In the genomic region with DNA sequence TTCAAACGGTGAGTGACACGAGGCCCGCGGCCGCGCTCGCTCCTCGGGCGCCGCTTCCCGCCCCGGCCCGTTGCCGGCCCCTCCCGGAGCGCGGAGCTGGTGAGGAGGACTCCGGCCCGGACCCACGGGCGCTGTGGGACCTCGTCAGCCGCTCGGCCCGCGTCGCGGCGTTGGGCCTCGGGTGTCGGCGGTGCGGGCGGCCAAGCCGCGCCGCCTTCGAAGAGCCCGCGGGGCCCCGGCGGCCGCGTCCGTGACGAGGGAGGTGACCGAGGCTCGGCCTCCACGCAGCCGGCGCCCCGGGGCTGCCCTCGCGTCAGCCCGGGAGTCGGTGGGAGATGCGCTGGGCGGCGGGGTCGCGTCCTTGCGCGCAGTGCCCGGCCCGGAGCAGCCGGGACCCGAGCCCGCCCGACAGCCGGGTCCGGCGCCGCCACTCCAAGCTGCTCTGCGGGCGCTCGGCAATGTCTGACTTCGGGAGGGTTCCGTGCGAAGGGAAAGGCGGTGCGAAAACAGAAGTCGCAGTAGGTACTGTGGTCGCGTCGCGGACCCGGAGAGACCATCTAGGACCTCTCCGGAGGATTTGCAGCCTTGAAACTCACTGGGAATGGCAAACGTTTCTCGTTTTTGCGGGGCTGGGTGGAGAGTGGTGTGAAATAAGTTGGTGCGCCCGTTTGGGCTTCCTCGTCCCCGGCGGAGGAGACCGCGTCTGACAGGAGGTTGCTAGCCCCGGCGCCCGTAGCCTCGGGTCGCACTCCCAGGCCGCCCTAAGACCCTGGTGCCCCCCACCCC, we compare ENCODE assay signal across 8 cellular contexts. TPM values are rescaled to one million over a fixed set of nuclear protein-coding genes. Genes with fewer than 3 reads are reported as not detected.
DNase-seq lines count a peak whose midpoint lies in the region; ATAC-seq and TF ChIP-seq lines count a peak whose summit lies in the region.

No MANE protein-coding gene starts in this region.

- CTCF ChIA-PET in CD4-positive, alpha-beta T cell (lab: Charles Lee) = interaction anchor here (3.3 to 5.4 kb wide), 2 partner anchors 15 to 32 kb away, joined by 26 to 32 read pairs; no protein-coding TSS in a partner anchor
- CTCF ChIA-PET in activated CD8-positive, alpha-beta T cell treated with anti-CD3 and anti-CD28 coated beads, Interleukin-2, amount 10 ng/mL, durations not matched to agents 7 days and 5 days (lab: Charles Lee) = interaction anchor here (0.9 to 4.1 kb wide), 9 partner anchors 12 to 369 kb away, joined by 3 to 14 read pairs (median 4); a partner anchor contains a TSS

- H3K36me3 Mint-ChIP-seq in CD4-positive, alpha-beta T cell (ENCODE audit: low read depth) = peaks cover 22% of the 10 kb centered on the region
- H3K36me3 Mint-ChIP-seq in activated CD8-positive, alpha-beta T cell treated with anti-CD3 and anti-CD28 coated beads, Interleukin-2, amount 10 ng/mL, durations not matched to agents 7 days and 5 days (ENCODE audit: low read depth) = peaks cover 14% of the 10 kb centered on the region
- H3K36me3 Mint-ChIP-seq in endodermal cell (ENCODE audit: low read depth) = no peaks in the 10 kb centered on the region

- no peaks in the 10 kb centered on the region for H3K27me3 ChIP-seq in CD4-positive, alpha-beta T cell (ENCODE audit: control insufficient read depth, insufficient read depth, low read length)
- no peaks in the 10 kb centered on the region for H3K27me3 ChIP-seq in MG63
- no peaks in the 10 kb centered on the region for H3K27me3 ChIP-seq in endodermal cell (ENCODE audit: control insufficient read depth, insufficient read depth, low read length, poor library complexity, severe bottlenecking)
- H3K27me3 ChIP-seq in muscle layer of colon (ENCODE audit: control insufficient read depth in 1 of 2, insufficient read depth in 2 of 2, low read length in 2 of 2) = no peaks in the 10 kb centered on the region

- H3K9me3 Mint-ChIP-seq in CD4-positive, alpha-beta T cell = no peaks in the 10 kb centered on the region
- no peaks in the 10 kb centered on the region for H3K9me3 Mint-ChIP-seq in activated CD8-positive, alpha-beta T cell treated with anti-CD3 and anti-CD28 coated beads, Interleukin-2, amount 10 ng/mL, durations not matched to agents 7 days and 5 days (ENCODE audit: insufficient read depth)
- H3K9me3 Mint-ChIP-seq in endodermal cell = no peaks in the 10 kb centered on the region

- H3K4me3 Mint-ChIP-seq in CD4-positive, alpha-beta T cell = peak overlapping the region; percentile 97
- peak overlapping the region; percentile 95 for H3K4me3 Mint-ChIP-seq in activated CD8-positive, alpha-beta T cell treated with anti-CD3 and anti-CD28 coated beads, Interleukin-2, amount 10 ng/mL, durations not matched to agents 7 days and 5 days
- H3K4me3 Mint-ChIP-seq in endodermal cell = peak overlapping the region; percentile 96

- H3K9me3 ChIP-seq in CD4-positive, alpha-beta T cell (ENCODE audit: control insufficient read depth, low read length) = no peaks in the 10 kb centered on the region
- no peaks in the 10 kb centered on the region for H3K9me3 ChIP-seq in MG63
- no peaks in the 10 kb centered on the region for H3K9me3 ChIP-seq in endodermal cell (ENCODE audit: control insufficient read depth, low read length)
- H3K9me3 ChIP-seq in muscle layer of colon (ENCODE audit: low read length) = no peaks in the 10 kb centered on the region

- TF ChIP-seq CTCF in CD4-positive, alpha-beta T cell (IDR thresholded peaks at IDR 0.05) = no peak
- TF ChIP-seq CTCF in endodermal cell (conservative IDR thresholded peaks at IDR 0.05) = no peak
- TF ChIP-seq CTCF in GM10266 (IDR thresholded peaks at IDR 0.05; ENCODE audit: control insufficient read depth, insufficient read depth, low read depth, missing control alignments) = no peak

- intact Hi-C loops in CD4-positive, alpha-beta T cell (cut with DNase I, micrococcal nuclease) = loop anchor here (2.0 to 5.0 kb wide), 5 partner anchors 34 to 1064 kb away; a partner anchor contains a TSS

- ATAC-seq in CD4-positive, alpha-beta T cell (ENCODE audit: poor library complexity) = peak; percentile 12
- ATAC-seq in GM21619 (IDR thresholded peaks at IDR 0.05; ENCODE audit: unreplicated experiment) = peak; percentile 11
- peak; percentile 31 for ATAC-seq in activated CD8-positive, alpha-beta T cell treated with anti-CD3 and anti-CD28 coated beads, Interleukin-2, amount 10 ng/mL, durations not matched to agents 7 days and 5 days
- ATAC-seq in stimulated activated naive CD8-positive, alpha-beta T cell treated with anti-CD3 and anti-CD28 coated beads, Interleukin-15, Interleukin-2, amounts not matched to agents 100 U/mL and 50 U/mL, for 24 hours = peak; percentile 5

- WGBS in endodermal cell (ENCODE audit: insufficient coverage in 1 of 2, insufficient read length in 1 of 2), 2 experiments = 0% methylated on average over 33 to 104 of the region's 104 CpGs

- peaks cover 61% of the 10 kb centered on the region for H3K4me1 Mint-ChIP-seq in CD4-positive, alpha-beta T cell (ENCODE audit: low read depth)
- H3K4me1 Mint-ChIP-seq in activated CD8-positive, alpha-beta T cell treated with anti-CD3 and anti-CD28 coated beads, Interleukin-2, amount 10 ng/mL, durations not matched to agents 7 days and 5 days (ENCODE audit: low read depth) = peaks cover 52% of the 10 kb centered on the region
- H3K4me1 Mint-ChIP-seq in endodermal cell = peaks cover 25% of the 10 kb centered on the region

- POLR2A ChIA-PET in CD4-positive, alpha-beta T cell (lab: Charles Lee) = interaction anchor here (0.7 to 10.4 kb wide), 29 partner anchors 9 to 1056 kb away, joined by 3 to 518 read pairs (median 4); a partner anchor contains a TSS
- POLR2A ChIA-PET in activated CD8-positive, alpha-beta T cell treated with anti-CD3 and anti-CD28 coated beads, Interleukin-2, amount 10 ng/mL, durations not matched to agents 7 days and 5 days (lab: Charles Lee) = interaction anchor here (0.8 to 4.8 kb wide), 5 partner anchors 11 to 128 kb away, joined by 3 to 98 read pairs (median 4); no protein-coding TSS in a partner anchor

- H3K36me3 ChIP-seq in MG63 (no peaks in the 10 kb centered on the region), endodermal cell (ENCODE audit: control insufficient read depth, insufficient read depth, low read length) (peaks cover 4% of the 10 kb centered on the region), muscle layer of colon (ENCODE audit: insufficient read depth, low read length) (no peaks in the 10 kb centered on the region)

- H3K27ac Mint-ChIP-seq in CD4-positive, alpha-beta T cell = peak overlapping the region; percentile 96
- peak overlapping the region; percentile 97 for H3K27ac Mint-ChIP-seq in activated CD8-positive, alpha-beta T cell treated with anti-CD3 and anti-CD28 coated beads, Interleukin-2, amount 10 ng/mL, durations not matched to agents 7 days and 5 days
- peak overlapping the region; percentile 98 for H3K27ac Mint-ChIP-seq in endodermal cell

- H3K9ac ChIP-seq in endodermal cell (ENCODE audit: extremely low read depth, low read length, poor library complexity, severe bottlenecking) (peak overlapping the region; percentile 96), muscle layer of colon (ENCODE audit: low read length) (peak overlapping the region; percentile 93)

- H3K27me3 Mint-ChIP-seq in CD4-positive, alpha-beta T cell = no peaks in the 10 kb centered on the region
- H3K27me3 Mint-ChIP-seq in activated CD8-positive, alpha-beta T cell treated with anti-CD3 and anti-CD28 coated beads, Interleukin-2, amount 10 ng/mL, durations not matched to agents 7 days and 5 days (ENCODE audit: low read depth) = no peaks in the 10 kb centered on the region
- H3K27me3 Mint-ChIP-seq in endodermal cell (ENCODE audit: insufficient read depth) = no peaks in the 10 kb centered on the region

- H3K4me3 ChIP-seq in MG63 (peak overlapping the region; percentile 78), endodermal cell (ENCODE audit: low read length) (peak overlapping the region; percentile 97), muscle layer of colon (ENCODE audit: low read depth in 1 of 2, low read length in 2 of 2) (peak overlapping the region; percentile 45 to 96)

- peak; percentile 14 to 56 (median 34) for DNase-seq in CD4-positive, alpha-beta T cell
- DNase-seq in MG63 = peak; percentile 17
- DNase-seq in activated CD8-positive, alpha-beta T cell treated with anti-CD3 and anti-CD28 coated beads, Interleukin-2, amount 10 ng/mL, durations not matched to agents 7 days and 5 days = peak; percentile 62
- peak; percentile 74 for DNase-seq in endodermal cell
- peak; percentile 56 for DNase-seq in stimulated activated naive CD8-positive, alpha-beta T cell treated with anti-CD3 and anti-CD28 coated beads, Interleukin-15, Interleukin-2, amounts not matched to agents 100 U/mL and 50 U/mL, for 24 hours
- DNase-seq in GM10266 (ENCODE audit: extremely low spot score) = no peak

- peak overlapping the region; percentile 75 for H3K27ac ChIP-seq in CD4-positive, alpha-beta T cell (ENCODE audit: low read depth, low read length)
- H3K27ac ChIP-seq in endodermal cell (ENCODE audit: low read depth, low read length) = peak overlapping the region; percentile 100
- H3K27ac ChIP-seq in muscle layer of colon (ENCODE audit: low read depth, low read length) = peak overlapping the region; percentile 77

- peaks cover 8% of the 10 kb centered on the region for H3K4me1 ChIP-seq in endodermal cell (ENCODE audit: control insufficient read depth, insufficient read depth, low read length)
- H3K4me1 ChIP-seq in muscle layer of colon (ENCODE audit: insufficient read depth, low read length) = peaks cover 29% of the 10 kb centered on the region

RNA-seq across cellular contexts. Expression of a gene that starts 0.8 kb away (rescaled TPM):
- total RNA-seq in CD4-positive, alpha-beta T cell = 10 to 100 TPM; 73.5 to 76.7 TPM
- 3.3 and 4.8 TPM in 2 replicates for total RNA-seq in MG63 (2014; rRNA removed; shearing (Covaris generic); ENCODE audit: low replicate concordance)
- total RNA-seq in activated CD8-positive, alpha-beta T cell treated with anti-CD3 and anti-CD28 coated beads, Interleukin-2, amount 10 ng/mL, durations not matched to agents 7 days and 5 days = 10 to 100 TPM; 65.0 to 66.3 TPM
- total RNA-seq in endodermal cell = 10 to 100 TPM; 61.5 to 71.9 TPM
- polyA plus RNA-seq in endodermal cell (2013, experiment 1 of 2) = 55.4 TPM
- polyA plus RNA-seq in endodermal cell (2013, experiment 2 of 2) = 52.7 TPM

RNA-seq across cellular contexts. Expression of a gene that starts 40.9 kb away (rescaled TPM):
- total RNA-seq in CD4-positive, alpha-beta T cell = under 1 TPM; 0.25 to 0.69 TPM
- total RNA-seq in MG63 (2014; rRNA removed; shearing (Covaris generic); ENCODE audit: low replicate concordance) = 4.7 and 6.2 TPM in 2 replicates
- total RNA-seq in activated CD8-positive, alpha-beta T cell treated with anti-CD3 and anti-CD28 coated beads, Interleukin-2, amount 10 ng/mL, durations not matched to agents 7 days and 5 days = 1 to 10 TPM; 2.4 to 2.8 TPM
- 1 to 10 TPM; 1.6 to 3.7 TPM for total RNA-seq in endodermal cell
- 5.2 TPM for polyA plus RNA-seq in endodermal cell (2013, experiment 1 of 2)
- 5.2 TPM for polyA plus RNA-seq in endodermal cell (2013, experiment 2 of 2)

Comparison
In these comparisons a context has a peak if more than half of its experiments do, and no peak if none do; other contexts are left out.
1. RNA of a gene that starts 0.8 kb away (total RNA-seq): 73.5 to 76.7 TPM in CD4-positive, alpha-beta T cell, 61.5 to 71.9 TPM in endodermal cell and 65.0 to 66.3 TPM in activated CD8-positive, alpha-beta T cell treated with anti-CD3 and anti-CD28 coated beads, Interleukin-2, amount 10 ng/mL, durations not matched to agents 7 days and 5 days; 3.3 to 4.8 TPM in MG63; every median in the first group is over 10 times any median in the second.
2. Peak in every context shown above with its lines, with median percentiles within 50 percentile points of each other: ATAC-seq, H3K27ac ChIP-seq, H3K27ac Mint-ChIP-seq, H3K4me3 Mint-ChIP-seq and H3K4me3 ChIP-seq.